1 cellular context compared by ENCODE assay signal in genomic region chr1:43650306-43650941, GRCh38.
TF ChIP-seq lines count a peak whose summit lies in the region.

No MANE protein-coding gene starts in this region.

TF ChIP-seq in K562, 482 proteins besides CTCF, POLR2A, EP300 and RAD21 (continued from another document and continues in another):
- TF ChIP-seq, protein P1, sequence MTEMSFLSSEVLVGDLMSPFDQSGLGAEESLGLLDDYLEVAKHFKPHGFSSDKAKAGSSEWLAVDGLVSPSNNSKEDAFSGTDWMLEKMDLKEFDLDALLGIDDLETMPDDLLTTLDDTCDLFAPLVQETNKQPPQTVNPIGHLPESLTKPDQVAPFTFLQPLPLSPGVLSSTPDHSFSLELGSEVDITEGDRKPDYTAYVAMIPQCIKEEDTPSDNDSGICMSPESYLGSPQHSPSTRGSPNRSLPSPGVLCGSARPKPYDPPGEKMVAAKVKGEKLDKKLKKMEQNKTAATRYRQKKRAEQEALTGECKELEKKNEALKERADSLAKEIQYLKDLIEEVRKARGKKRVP (CRISPR knock-in tag; IDR thresholded peaks at IDR 0.05), result peak; percentile 91
- TF ChIP-seq NR2C2 (CRISPR knock-in tag; IDR thresholded peaks at IDR 0.05) (no peak), NR2C2 (tag; IDR thresholded peaks at IDR 0.05) (peak; percentile 64), HLTF (IDR thresholded peaks at IDR 0.05) (peak; percentile 85; the same call in 1 of the 2 replicates), POLR2H (tag; IDR thresholded peaks at IDR 0.05; ENCODE audit: low read depth) (peak; percentile 98), ZNF165 (CRISPR knock-in tag; IDR thresholded peaks at IDR 0.05; ENCODE audit: borderline replicate concordance) (no peak), MNT (conservative IDR thresholded peaks at IDR 0.05) (peak; percentile 67 to 81), PTRF (tag; IDR thresholded peaks at IDR 0.05) (no peak), GATA2 (CRISPR knock-in tag; IDR thresholded peaks at IDR 0.05) (no peak), CBX8 (IDR thresholded peaks at IDR 0.05; ENCODE audit: borderline replicate concordance, extremely low read depth, low read depth, low read length, poor library complexity, severe bottlenecking) (no peak), SMARCA5 (IDR thresholded peaks at IDR 0.05) (peak; percentile 97), SMAD4 (CRISPR knock-in tag; conservative IDR thresholded peaks at IDR 0.05) (peak; percentile 77), UBTF (IDR thresholded peaks at IDR 0.05; ENCODE audit: borderline replicate concordance in 1 of 2, low read depth in 2 of 2, low read length in 2 of 2) (0 out of 4 replicates have a peak, but pooled peaks of 1 of the 2 experiments have one; percentile 28), TOE1 (IDR thresholded peaks at IDR 0.05; ENCODE audit: borderline replicate concordance) (peak; percentile 80), TOE1 (CRISPR knock-in tag; IDR thresholded peaks at IDR 0.05; ENCODE audit: borderline replicate concordance, low read depth) (no peak), ZNF436 (CRISPR knock-in tag; IDR thresholded peaks at IDR 0.05) (peak; percentile 87), ZNF507 (tag; conservative IDR thresholded peaks at IDR 0.05) (no peak), PHB2 (IDR thresholded peaks at IDR 0.05; ENCODE audit: low read depth) (peak; percentile 56; the same call in 1 of the 2 replicates), SUPT5H (IDR thresholded peaks at IDR 0.05) (peak; percentile 99), CHD1 (IDR thresholded peaks at IDR 0.05; ENCODE audit: low read length) (peak; percentile 84), ELF2 (CRISPR knock-in tag; IDR thresholded peaks at IDR 0.05) (0 out of 2 replicates have a peak, but pooled peaks have one; percentile 45), FOS (IDR thresholded peaks at IDR 0.05; ENCODE audit: extremely low read depth, insufficient read length) (peak; percentile 91), ESRRA (IDR thresholded peaks at IDR 0.05; ENCODE audit: borderline replicate concordance, low read depth) (peak; percentile 95), PTBP1 (IDR thresholded peaks at IDR 0.05; ENCODE audit: low read depth, low read length) (peak; percentile 94), ZFP91 (CRISPR knock-in tag; IDR thresholded peaks at IDR 0.05) (peak; percentile 49; the same call in 1 of the 2 replicates), YY1 (IDR thresholded peaks at IDR 0.05; ENCODE audit: borderline replicate concordance in 1 of 3, control insufficient read depth in 1 of 3, extremely low read depth in 1 of 3, insufficient read depth in 3 of 3, insufficient read length in 1 of 3, insufficient replicate concordance in 2 of 3, low read depth in 1 of 3, low read length in 2 of 3) (peak in 2 of 3 experiments; percentile 41 to 42), ATF6 (CRISPR knock-in tag; IDR thresholded peaks at IDR 0.05) (0 out of 2 replicates have a peak, but pooled peaks have one; percentile 70), ZNF3 (CRISPR knock-in tag; IDR thresholded peaks at IDR 0.05) (no peak), EP400 (IDR thresholded peaks at IDR 0.05) (peak; percentile 94), TAF7 (tag; IDR thresholded peaks at IDR 0.05) (peak; percentile 86), TAF9B (IDR thresholded peaks at IDR 0.05; ENCODE audit: partially characterized antibody) (peak; percentile 76), TSHZ1 (CRISPR knock-in tag; IDR thresholded peaks at IDR 0.05) (peak; percentile 55; the same call in 1 of the 2 replicates), ZFPM2 (CRISPR knock-in tag; IDR thresholded peaks at IDR 0.05) (peak; percentile 79; the same call in 1 of the 2 replicates), MYC (IDR thresholded peaks at IDR 0.05; ENCODE audit: low read depth, low read length) (peak; percentile 76; the same call in 1 of the 2 replicates), MYC (CRISPR knock-in tag; IDR thresholded peaks at IDR 0.05; ENCODE audit: borderline replicate concordance, low read depth) (peak; percentile 73; the same call in 1 of the 2 replicates), PRPF4 (IDR thresholded peaks at IDR 0.05; ENCODE audit: insufficient read depth, low read depth, low read length, poor library complexity, severe bottlenecking) (no peak), RHOXF2B (CRISPR knock-in tag; conservative IDR thresholded peaks at IDR 0.05) (peak; percentile 85; the same call in 1 of the 2 replicates), NFE2 (IDR thresholded peaks at IDR 0.05; ENCODE audit: low read depth) (no peak), XRCC3 (IDR thresholded peaks at IDR 0.05) (no peak), ZFX (CRISPR knock-in tag; IDR thresholded peaks at IDR 0.05) (peak; percentile 98), CXXC5 (CRISPR knock-in tag; IDR thresholded peaks at IDR 0.05) (peak; percentile 71), RNF2 (IDR thresholded peaks at IDR 0.05) (no peak; the same call in 1 of the 2 replicates), HNRNPH1 (optimal IDR thresholded peaks at IDR 0.05; ENCODE audit: low read depth, low read length) (no peak), ZFP30 (CRISPR knock-in tag; IDR thresholded peaks at IDR 0.05; ENCODE audit: borderline replicate concordance) (peak; percentile 49; the same call in 1 of the 2 replicates), NFIC (IDR thresholded peaks at IDR 0.05) (peak; percentile 88), MTA3 (IDR thresholded peaks at IDR 0.05; ENCODE audit: borderline replicate concordance) (peak; percentile 63; the same call in 1 of the 2 replicates), SIN3B (IDR thresholded peaks at IDR 0.05; ENCODE audit: low read depth) (0 out of 2 replicates have a peak, but pooled peaks have one; percentile 17), BCOR (IDR thresholded peaks at IDR 0.05) (peak; percentile 97), SMAD3 (CRISPR knock-in tag; conservative IDR thresholded peaks at IDR 0.05) (no peak), THRAP3 (IDR thresholded peaks at IDR 0.05; ENCODE audit: borderline replicate concordance) (no peak), JUNB (CRISPR knock-in tag; conservative IDR thresholded peaks at IDR 0.05) (no peak)
- TF ChIP-seq, protein P2, sequence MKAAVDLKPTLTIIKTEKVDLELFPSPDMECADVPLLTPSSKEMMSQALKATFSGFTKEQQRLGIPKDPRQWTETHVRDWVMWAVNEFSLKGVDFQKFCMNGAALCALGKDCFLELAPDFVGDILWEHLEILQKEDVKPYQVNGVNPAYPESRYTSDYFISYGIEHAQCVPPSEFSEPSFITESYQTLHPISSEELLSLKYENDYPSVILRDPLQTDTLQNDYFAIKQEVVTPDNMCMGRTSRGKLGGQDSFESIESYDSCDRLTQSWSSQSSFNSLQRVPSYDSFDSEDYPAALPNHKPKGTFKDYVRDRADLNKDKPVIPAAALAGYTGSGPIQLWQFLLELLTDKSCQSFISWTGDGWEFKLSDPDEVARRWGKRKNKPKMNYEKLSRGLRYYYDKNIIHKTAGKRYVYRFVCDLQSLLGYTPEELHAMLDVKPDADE (conservative IDR thresholded peaks at IDR 0.05; ENCODE audit: control insufficient read depth, low read depth, low read length), result 0 out of 2 replicates have a peak, but pooled peaks have one; percentile 58
- TF ChIP-seq, protein P3, sequence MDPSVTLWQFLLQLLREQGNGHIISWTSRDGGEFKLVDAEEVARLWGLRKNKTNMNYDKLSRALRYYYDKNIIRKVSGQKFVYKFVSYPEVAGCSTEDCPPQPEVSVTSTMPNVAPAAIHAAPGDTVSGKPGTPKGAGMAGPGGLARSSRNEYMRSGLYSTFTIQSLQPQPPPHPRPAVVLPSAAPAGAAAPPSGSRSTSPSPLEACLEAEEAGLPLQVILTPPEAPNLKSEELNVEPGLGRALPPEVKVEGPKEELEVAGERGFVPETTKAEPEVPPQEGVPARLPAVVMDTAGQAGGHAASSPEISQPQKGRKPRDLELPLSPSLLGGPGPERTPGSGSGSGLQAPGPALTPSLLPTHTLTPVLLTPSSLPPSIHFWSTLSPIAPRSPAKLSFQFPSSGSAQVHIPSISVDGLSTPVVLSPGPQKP (CRISPR knock-in tag; IDR thresholded peaks at IDR 0.05), result no peak
- TF ChIP-seq, protein P4, sequence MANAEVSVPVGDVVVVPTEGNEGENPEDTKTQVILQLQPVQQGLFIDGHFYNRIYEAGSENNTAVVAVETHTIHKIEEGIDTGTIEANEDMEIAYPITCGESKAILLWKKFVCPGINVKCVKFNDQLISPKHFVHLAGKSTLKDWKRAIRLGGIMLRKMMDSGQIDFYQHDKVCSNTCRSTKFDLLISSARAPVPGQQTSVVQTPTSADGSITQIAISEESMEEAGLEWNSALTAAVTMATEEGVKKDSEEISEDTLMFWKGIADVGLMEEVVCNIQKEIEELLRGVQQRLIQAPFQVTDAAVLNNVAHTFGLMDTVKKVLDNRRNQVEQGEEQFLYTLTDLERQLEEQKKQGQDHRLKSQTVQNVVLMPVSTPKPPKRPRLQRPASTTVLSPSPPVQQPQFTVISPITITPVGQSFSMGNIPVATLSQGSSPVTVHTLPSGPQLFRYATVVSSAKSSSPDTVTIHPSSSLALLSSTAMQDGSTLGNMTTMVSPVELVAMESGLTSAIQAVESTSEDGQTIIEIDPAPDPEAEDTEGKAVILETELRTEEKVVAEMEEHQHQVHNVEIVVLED (CRISPR knock-in tag; IDR thresholded peaks at IDR 0.05), result no peak
